8 cellular contexts compared by ENCODE assay signal in the genomic region with DNA sequence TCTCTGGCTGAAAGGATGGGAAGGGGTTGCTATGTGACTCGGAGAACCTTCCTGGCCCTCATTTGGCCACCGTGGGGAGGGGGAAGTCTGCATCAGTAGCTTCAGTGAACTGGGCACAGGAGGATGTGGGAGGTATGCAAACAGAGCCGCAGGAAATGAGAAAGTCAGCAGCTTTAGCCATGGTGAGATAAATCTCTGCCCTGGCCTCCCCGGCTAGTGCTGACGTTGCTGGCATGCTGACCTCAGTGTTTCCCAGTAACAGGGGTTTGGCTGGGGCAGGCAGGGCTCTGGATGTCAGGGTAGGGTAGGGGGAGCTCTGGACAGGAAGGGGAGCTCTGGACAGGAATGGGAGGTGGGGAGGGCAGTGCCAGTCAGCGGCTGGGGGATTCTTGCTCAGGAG. TPM values are rescaled to one million over a fixed set of nuclear protein-coding genes. Genes with fewer than 3 reads are reported as not detected.
A peak's percentile ranks its signal among the peaks of the same experiment; 100 is the strongest.
DNase-seq lines count a peak whose midpoint lies in the region; ATAC-seq and TF ChIP-seq lines count a peak whose summit lies in the region.

No MANE protein-coding gene starts in this region.

- H3K9me3 ChIP-seq in aorta (ENCODE audit: control insufficient read depth, low read length) (no peaks in the 10 kb centered on the region), Caco-2 (no peaks in the 10 kb centered on the region)
- H3K9me3 ChIP-seq in effector memory CD4-positive, alpha-beta T cell (ENCODE audit: control insufficient read depth, low read length): no peaks in the 10 kb centered on the region

- peak overlapping the region; percentile 46 for H3K4me3 Mint-ChIP-seq in activated naive CD8-positive, alpha-beta T cell treated with anti-CD3 and anti-CD28 coated beads, Interleukin-2, amount 50 U/mL, for 24 hours
- no peak overlapping the region for H3K4me3 Mint-ChIP-seq in Caco-2 (ENCODE audit: unreplicated experiment)

- no peaks in the 10 kb centered on the region for H3K4me1 ChIP-seq in aorta (ENCODE audit: control insufficient read depth in 1 of 2, insufficient read depth in 2 of 2, low read length in 2 of 2)
- peaks cover 44% of the 10 kb centered on the region for H3K4me1 ChIP-seq in effector memory CD4-positive, alpha-beta T cell (ENCODE audit: control insufficient read depth, insufficient read depth, low read length, poor library complexity, severe bottlenecking)
- H3K4me1 ChIP-seq in Caco-2: no peaks in the 10 kb centered on the region

- 13 to 22% methylated on average over 5 to 6 of the region's 6 CpGs for WGBS in aorta, 2 donors

- DNase-seq in Ammon's horn (ENCODE audit: low spot score): peak; percentile 27
- DNase-seq in activated naive CD8-positive, alpha-beta T cell treated with anti-CD3 and anti-CD28 coated beads, Interleukin-2, amount 50 U/mL, for 24 hours: no peak
- DNase-seq in left kidney (ENCODE audit: low read depth, low spot score): peak; percentile 94
- DNase-seq in aorta: peak in 1 of 2 donors; percentile 83
- no peak for DNase-seq in effector memory CD4-positive, alpha-beta T cell
- no peak for DNase-seq in Caco-2

- no peaks in the 10 kb centered on the region for H3K9me3 Mint-ChIP-seq in activated naive CD8-positive, alpha-beta T cell treated with anti-CD3 and anti-CD28 coated beads, Interleukin-2, amount 50 U/mL, for 24 hours
- H3K9me3 Mint-ChIP-seq in Caco-2 (ENCODE audit: unreplicated experiment): no peaks in the 10 kb centered on the region

- H3K4me1 Mint-ChIP-seq in activated naive CD8-positive, alpha-beta T cell treated with anti-CD3 and anti-CD28 coated beads, Interleukin-2, amount 50 U/mL, for 24 hours: peaks cover 32% of the 10 kb centered on the region
- H3K4me1 Mint-ChIP-seq in Caco-2 (ENCODE audit: low read depth, unreplicated experiment): peaks cover 7% of the 10 kb centered on the region

- ATAC-seq in GM21619 (IDR thresholded peaks at IDR 0.05; ENCODE audit: unreplicated experiment) (peak; percentile 64), aorta (ENCODE audit: low FRiP score) (peak; percentile 57), HG03097 (IDR thresholded peaks at IDR 0.05; ENCODE audit: low FRiP score, unreplicated experiment) (no peak)
- ATAC-seq in activated naive CD8-positive, alpha-beta T cell treated with anti-CD3 and anti-CD28 coated beads, Interleukin-2, amount 50 U/mL, for 24 hours: no peak

- no peaks in the 10 kb centered on the region for H3K27me3 Mint-ChIP-seq in activated naive CD8-positive, alpha-beta T cell treated with anti-CD3 and anti-CD28 coated beads, Interleukin-2, amount 50 U/mL, for 24 hours
- no peaks in the 10 kb centered on the region for H3K27me3 Mint-ChIP-seq in Caco-2 (ENCODE audit: insufficient read depth, unreplicated experiment)

- CTCF ChIA-PET in Caco-2 (lab: Charles Lee): interaction anchor here (0.6 to 4.1 kb wide), 21 partner anchors 9 to 165 kb away, joined by 3 to 176 read pairs (median 5); a partner anchor contains a TSS

- H3K27ac Mint-ChIP-seq in activated naive CD8-positive, alpha-beta T cell treated with anti-CD3 and anti-CD28 coated beads, Interleukin-2, amount 50 U/mL, for 24 hours: peak overlapping the region; percentile 56
- no peak overlapping the region for H3K27ac Mint-ChIP-seq in Caco-2 (ENCODE audit: unreplicated experiment)

- no peak overlapping the region for H3K4me3 ChIP-seq in aorta (ENCODE audit: low read length in 2 of 2)
- no peak overlapping the region for H3K4me3 ChIP-seq in effector memory CD4-positive, alpha-beta T cell (ENCODE audit: insufficient read depth, low read depth, low read length, poor library complexity, severe bottlenecking)
- no peak overlapping the region for H3K4me3 ChIP-seq in Caco-2 (ENCODE audit: low read depth, low read length)

- TF ChIP-seq CTCF in Caco-2 (IDR thresholded peaks at IDR 0.05; ENCODE audit: insufficient read depth in 1 of 2, low read depth in 1 of 2, low read length in 1 of 2, severe bottlenecking in 1 of 2, unreplicated experiment in 1 of 2): no peak

- POLR2A ChIA-PET in Caco-2 (lab: Charles Lee): interaction anchor here (0.6 kb wide), 1 partner anchor 205 kb away, joined by 7 read pairs; no protein-coding TSS in a partner anchor

- H3K36me3 ChIP-seq in aorta (ENCODE audit: control insufficient read depth in 1 of 2, insufficient read depth in 2 of 2, low read length in 1 of 2) (no peaks in the 10 kb centered on the region), Caco-2 (ENCODE audit: control insufficient read depth, insufficient read depth, low read length) (no peaks in the 10 kb centered on the region)
- H3K36me3 ChIP-seq in effector memory CD4-positive, alpha-beta T cell (ENCODE audit: control insufficient read depth, insufficient read depth, low read length): no peaks in the 10 kb centered on the region

- no peaks in the 10 kb centered on the region for H3K36me3 Mint-ChIP-seq in activated naive CD8-positive, alpha-beta T cell treated with anti-CD3 and anti-CD28 coated beads, Interleukin-2, amount 50 U/mL, for 24 hours (ENCODE audit: low read depth)
- H3K36me3 Mint-ChIP-seq in Caco-2 (ENCODE audit: insufficient read depth, unreplicated experiment): peaks cover 6% of the 10 kb centered on the region

- no peak overlapping the region for H3K27ac ChIP-seq in aorta (ENCODE audit: low read depth in 1 of 2, low read length in 2 of 2)
- H3K27ac ChIP-seq in effector memory CD4-positive, alpha-beta T cell (ENCODE audit: insufficient read depth, low read length, poor library complexity, severe bottlenecking): no peak overlapping the region

- intact Hi-C loops in aorta (cut with DNase I): loop anchor here (1.0 to 10.0 kb wide), 2 partner anchors 62 to 173 kb away; a partner anchor contains a TSS
- intact Hi-C loops in Caco-2 (cut with micrococcal nuclease; ENCODE audit: unreplicated experiment): loop anchor here (5.0 kb wide), 1 partner anchor 181 kb away; a partner anchor contains a TSS

- H3K27me3 ChIP-seq in aorta (ENCODE audit: control insufficient read depth in 1 of 2, insufficient read depth in 2 of 2, low read length in 1 of 2) (no peaks in the 10 kb centered on the region), Caco-2 (replicated peaks; ENCODE audit: control insufficient read depth, insufficient read depth, low read length) (no peaks in the 10 kb centered on the region)
- no peaks in the 10 kb centered on the region for H3K27me3 ChIP-seq in effector memory CD4-positive, alpha-beta T cell (replicated peaks; ENCODE audit: control insufficient read depth, insufficient read depth, low read length, poor library complexity, severe bottlenecking)

- BruUV-seq in Caco-2 (replicated peaks; lab: Mats Ljungman, UMichigan): no TSS peak

RNA-seq across cellular contexts. Expression of a gene that starts 2.3 kb away (rescaled TPM):
- total RNA-seq in aorta: under 1 TPM; 0.29 to 0.33 TPM
- polyA plus RNA-seq in aorta: under 1 TPM in 1 of 2 donors, not detected in 1; 0.13 TPM
- total RNA-seq in Caco-2 (2022): not detected in 2 replicates

RNA-seq across cellular contexts. Expression of a gene that starts 16.6 kb away (rescaled TPM):
- under 1 TPM in 1 of 2 donors, not detected in 1; 0.18 TPM for total RNA-seq in aorta
- polyA plus RNA-seq in aorta: not detected
- total RNA-seq in Caco-2 (2022): not detected in 2 replicates

RNA-seq across cellular contexts. Expression of a gene that starts 26.1 kb away (rescaled TPM):
- 10 to 100 TPM; 37.6 to 41.4 TPM for total RNA-seq in aorta
- polyA plus RNA-seq in aorta: 10 to 100 TPM; 27.8 to 32.2 TPM
- total RNA-seq in Caco-2 (2022): 46.3 and 52.0 TPM in 2 replicates

RNA-seq across cellular contexts. Expression of a gene that starts 26.5 kb away (rescaled TPM):
- total RNA-seq in aorta (100 to 1,000 TPM; 134 to 183 TPM), Caco-2 (2022) (193 and 201 TPM in 2 replicates)
- polyA plus RNA-seq in aorta: 100 to 1,000 TPM in 1 of 2 donors, 10 to 100 TPM in 1; 34.1 to 147 TPM

Comparison
In these comparisons a context has a peak if more than half of its experiments do, and no peak if none do; other contexts are left out.
1. DNase-seq: peak in Ammon's horn (single experiment) and left kidney (single experiment); none in activated naive CD8-positive, alpha-beta T cell treated with anti-CD3 and anti-CD28 coated beads, Interleukin-2, amount 50 U/mL, for 24 hours (single experiment), effector memory CD4-positive, alpha-beta T cell (0 of 3) and Caco-2 (0 of 2).
2. ATAC-seq: peak in GM21619 (single experiment) and aorta (single experiment); none in activated naive CD8-positive, alpha-beta T cell treated with anti-CD3 and anti-CD28 coated beads, Interleukin-2, amount 50 U/mL, for 24 hours (single experiment) and HG03097 (single experiment).